Comparison of ENCODE assay signal across 8 cellular contexts in genomic region chr3:150546226-150547044, GRCh38. TPM values are rescaled to one million over a fixed set of nuclear protein-coding genes. Genes with fewer than 3 reads are reported as not detected.
DNase-seq lines count a peak whose midpoint lies in the region; ATAC-seq, FAIRE-seq and TF ChIP-seq lines count a peak whose summit lies in the region.

Gene EIF2A, plus strand, starts transcription at chr3:150546787. Its CDS starts 16 bp downstream, at chr3:150546803.
Gene SERP1, minus strand, starts transcription at chr3:150546496. Its CDS starts 361 bp downstream, at chr3:150546135.

- TF ChIP-seq CTCF in AG04449 (IDR thresholded peaks at IDR 0.05; ENCODE audit: insufficient read depth, low read length, missing control alignments) (no peak), WI38 (IDR thresholded peaks at IDR 0.05; ENCODE audit: low read depth, low read length) (no peak), bronchial epithelial cell (IDR thresholded peaks at IDR 0.05; ENCODE audit: insufficient read depth, low read length, severe bottlenecking) (no peak)

- H3K27ac ChIP-seq in iPS-20b (ENCODE audit: low read length) (peak within 1 kb of the TSS; percentile 90), skin epidermis (peak within 1 kb of the TSS; percentile 85 to 100 (median 99))

- peak; percentile 95 for FAIRE-seq in bronchial epithelial cell (lab: Jason Lieb, UNC)

- DNase-seq in AG04449 (ENCODE audit: low read depth, low spot score) (peak; percentile 94), NCI-H2227 treated with DMSO at 0.1 percent for 48 hours (lab: John Stamatoyannopoulos, UW) (peak; percentile 90), bronchial epithelial cell (ENCODE audit: low read depth) (peak; percentile 98)

- no peaks in the 10 kb centered on the region for H3K9me3 ChIP-seq in iPS-20b (ENCODE audit: insufficient read depth, low read depth, low read length)

- ATAC-seq in GM18907 (IDR thresholded peaks at IDR 0.05; ENCODE audit: unreplicated experiment) (peak; percentile 95), HG03159 (IDR thresholded peaks at IDR 0.05; ENCODE audit: unreplicated experiment) (peak; percentile 92)

- H3K9ac ChIP-seq in iPS-20b (ENCODE audit: low read depth, low read length) = peak within 1 kb of the TSS; percentile 97

- H3K4me1 ChIP-seq in iPS-20b (ENCODE audit: insufficient read depth, low read length) = peaks cover 5% of the 10 kb centered on the region; the same call in 1 of the 2 replicates

- H3K4me3 ChIP-seq in AG04449 (ENCODE audit: low read depth, low read length) = peak within 1 kb of the TSS; percentile 87
- peak within 1 kb of the TSS; percentile 98 for H3K4me3 ChIP-seq in WI38 (ENCODE audit: low read depth, low read length)
- peak within 1 kb of the TSS; percentile 87 for H3K4me3 ChIP-seq in bronchial epithelial cell (ENCODE audit: low read depth, low read length)
- H3K4me3 ChIP-seq in iPS-20b (ENCODE audit: low read length) = peak within 1 kb of the TSS; percentile 95
- H3K4me3 ChIP-seq in skin epidermis = peak within 1 kb of the TSS; percentile 58 to 97 (median 73)

- CTCF ChIA-PET in AG04449 (lab: Yijun Ruan, JAX) = no interaction called here

- POLR2A ChIA-PET in AG04449 (lab: Yijun Ruan, JAX) = interaction anchor here (0.6 to 1.6 kb wide), 12 partner anchors 9 to 733 kb away, joined by 3 to 9 read pairs (median 4); partner anchors contain the start of genes RNF13, SIAH2 and TSC22D2

- H3K36me3 ChIP-seq in bronchial epithelial cell (ENCODE audit: control insufficient read depth, insufficient read depth, low read length) = peaks cover 4% of the 10 kb centered on the region
- H3K36me3 ChIP-seq in iPS-20b (ENCODE audit: insufficient read depth, low read depth, low read length) = peaks cover 34% of the 10 kb centered on the region

- H3K27me3 ChIP-seq in bronchial epithelial cell (ENCODE audit: control insufficient read depth, insufficient read depth, low read length) (no peaks in the 10 kb centered on the region), iPS-20b (ENCODE audit: insufficient read depth, low read length) (no peaks in the 10 kb centered on the region)

RNA-seq across cellular contexts. Expression of gene EIF2A, which starts in this region (rescaled TPM):
- total RNA-seq in bronchial epithelial cell = 88.8 and 222 TPM in 2 replicates

RNA-seq across cellular contexts. Expression of gene SERP1, which starts in this region (rescaled TPM):
- total RNA-seq in bronchial epithelial cell = 222 and 255 TPM in 2 replicates

Comparison
In these comparisons a context has a peak if more than half of its experiments do, and no peak if none do; other contexts are left out.
1. Peak in every context shown above with its lines: DNase-seq, ATAC-seq, H3K4me3 ChIP-seq and H3K27ac ChIP-seq.